In the genomic region with DNA sequence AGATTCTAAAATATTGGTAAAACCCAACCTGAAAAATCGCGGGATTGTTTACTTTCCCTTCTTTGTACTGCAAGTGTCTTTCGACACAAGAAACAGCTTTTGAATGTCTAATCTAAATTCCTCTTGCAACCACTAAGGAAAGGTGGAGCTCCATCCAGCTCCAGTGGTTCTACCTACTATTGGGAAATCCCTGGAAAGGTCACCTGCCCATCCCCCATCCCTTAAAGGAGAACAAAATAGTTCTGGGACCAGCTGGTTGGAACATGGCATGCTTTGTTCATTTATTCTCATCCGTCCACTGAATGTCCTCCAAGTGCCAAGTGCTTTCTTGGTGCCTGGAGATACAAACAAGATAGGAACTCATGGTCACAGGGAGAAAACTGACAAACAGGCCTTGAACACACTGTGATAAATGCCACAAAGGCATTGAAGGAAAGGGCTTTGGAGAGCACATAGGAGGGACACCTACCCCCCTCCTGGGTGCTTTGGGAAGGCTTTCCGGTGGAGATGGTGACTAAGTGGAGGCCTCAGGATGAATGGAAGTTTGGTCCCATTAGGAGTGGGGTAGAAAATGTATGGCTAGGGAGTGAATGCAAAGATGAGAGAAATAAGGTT, we compare ENCODE assay signal across 1 cellular context.
TF ChIP-seq lines count a peak whose summit lies in the region.

No MANE protein-coding gene starts in this region.

TF ChIP-seq in HepG2, 621 proteins besides CTCF, POLR2A, EP300 and RAD21 (continues in another document):
- TF ChIP-seq NFE2L2 (IDR thresholded peaks at IDR 0.05; ENCODE audit: low read length): no peak
- 0 out of 2 replicates have a peak, but pooled peaks have one; percentile 3 for TF ChIP-seq YEATS4 (CRISPR knock-in tag; IDR thresholded peaks at IDR 0.05; ENCODE audit: borderline replicate concordance)
- TF ChIP-seq WIZ (CRISPR knock-in tag; IDR thresholded peaks at IDR 0.05): no peak
- no peak for TF ChIP-seq ZC3H13 (CRISPR knock-in tag; IDR thresholded peaks at IDR 0.05)
- no peak for TF ChIP-seq ZNF792 (CRISPR knock-in tag; IDR thresholded peaks at IDR 0.05)
- no peak for TF ChIP-seq ZNF382 (CRISPR knock-in tag; IDR thresholded peaks at IDR 0.05; ENCODE audit: borderline replicate concordance)
- TF ChIP-seq, protein P1, sequence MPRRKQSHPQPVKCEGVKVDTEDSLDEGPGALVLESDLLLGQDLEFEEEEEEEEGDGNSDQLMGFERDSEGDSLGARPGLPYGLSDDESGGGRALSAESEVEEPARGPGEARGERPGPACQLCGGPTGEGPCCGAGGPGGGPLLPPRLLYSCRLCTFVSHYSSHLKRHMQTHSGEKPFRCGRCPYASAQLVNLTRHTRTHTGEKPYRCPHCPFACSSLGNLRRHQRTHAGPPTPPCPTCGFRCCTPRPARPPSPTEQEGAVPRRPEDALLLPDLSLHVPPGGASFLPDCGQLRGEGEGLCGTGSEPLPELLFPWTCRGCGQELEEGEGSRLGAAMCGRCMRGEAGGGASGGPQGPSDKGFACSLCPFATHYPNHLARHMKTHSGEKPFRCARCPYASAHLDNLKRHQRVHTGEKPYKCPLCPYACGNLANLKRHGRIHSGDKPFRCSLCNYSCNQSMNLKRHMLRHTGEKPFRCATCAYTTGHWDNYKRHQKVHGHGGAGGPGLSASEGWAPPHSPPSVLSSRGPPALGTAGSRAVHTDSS (CRISPR knock-in tag; conservative IDR thresholded peaks at IDR 0.05): no peak
- TF ChIP-seq PHF21A (CRISPR knock-in tag; IDR thresholded peaks at IDR 0.05): no peak
- no peak for TF ChIP-seq ZNF44 (CRISPR knock-in tag; IDR thresholded peaks at IDR 0.05)
- no peak for TF ChIP-seq GTF2F1 (IDR thresholded peaks at IDR 0.05; ENCODE audit: low read length)
- no peak for TF ChIP-seq TMF1 (CRISPR knock-in tag; IDR thresholded peaks at IDR 0.05; ENCODE audit: low read depth)
- TF ChIP-seq SRSF9 (IDR thresholded peaks at IDR 0.05; ENCODE audit: borderline replicate concordance, insufficient read depth, low read depth, low read length, poor library complexity, severe bottlenecking): no peak
- TF ChIP-seq, protein P2, sequence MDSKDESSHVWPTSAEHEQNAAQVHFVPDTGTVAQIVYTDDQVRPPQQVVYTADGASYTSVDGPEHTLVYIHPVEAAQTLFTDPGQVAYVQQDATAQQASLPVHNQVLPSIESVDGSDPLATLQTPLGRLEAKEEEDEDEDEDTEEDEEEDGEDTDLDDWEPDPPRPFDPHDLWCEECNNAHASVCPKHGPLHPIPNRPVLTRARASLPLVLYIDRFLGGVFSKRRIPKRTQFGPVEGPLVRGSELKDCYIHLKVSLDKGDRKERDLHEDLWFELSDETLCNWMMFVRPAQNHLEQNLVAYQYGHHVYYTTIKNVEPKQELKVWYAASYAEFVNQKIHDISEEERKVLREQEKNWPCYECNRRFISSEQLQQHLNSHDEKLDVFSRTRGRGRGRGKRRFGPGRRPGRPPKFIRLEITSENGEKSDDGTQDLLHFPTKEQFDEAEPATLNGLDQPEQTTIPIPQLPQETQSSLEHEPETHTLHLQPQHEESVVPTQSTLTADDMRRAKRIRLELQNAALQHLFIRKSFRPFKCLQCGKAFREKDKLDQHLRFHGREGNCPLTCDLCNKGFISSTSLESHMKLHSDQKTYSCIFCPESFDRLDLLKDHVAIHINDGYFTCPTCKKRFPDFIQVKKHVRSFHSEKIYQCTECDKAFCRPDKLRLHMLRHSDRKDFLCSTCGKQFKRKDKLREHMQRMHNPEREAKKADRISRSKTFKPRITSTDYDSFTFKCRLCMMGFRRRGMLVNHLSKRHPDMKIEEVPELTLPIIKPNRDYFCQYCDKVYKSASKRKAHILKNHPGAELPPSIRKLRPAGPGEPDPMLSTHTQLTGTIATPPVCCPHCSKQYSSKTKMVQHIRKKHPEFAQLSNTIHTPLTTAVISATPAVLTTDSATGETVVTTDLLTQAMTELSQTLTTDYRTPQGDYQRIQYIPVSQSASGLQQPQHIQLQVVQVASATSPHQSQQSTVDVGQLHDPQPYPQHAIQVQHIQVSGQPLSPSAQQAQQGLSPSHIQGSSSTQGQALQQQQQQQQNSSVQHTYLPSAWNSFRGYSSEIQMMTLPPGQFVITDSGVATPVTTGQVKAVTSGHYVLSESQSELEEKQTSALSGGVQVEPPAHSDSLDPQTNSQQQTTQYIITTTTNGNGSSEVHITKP (CRISPR knock-in tag; IDR thresholded peaks at IDR 0.05; ENCODE audit: low read depth): 0 out of 2 replicates have a peak, but pooled peaks have one; percentile 23
- TF ChIP-seq TEAD3 (CRISPR knock-in tag; optimal IDR thresholded peaks at IDR 0.05; ENCODE audit: borderline replicate concordance): peak; percentile 53
- TF ChIP-seq RXRB (CRISPR knock-in tag; IDR thresholded peaks at IDR 0.05; ENCODE audit: borderline replicate concordance): no peak
- no peak for TF ChIP-seq ZNF781 (CRISPR knock-in tag; IDR thresholded peaks at IDR 0.05; ENCODE audit: borderline replicate concordance, not compliant biosample characterization)
- TF ChIP-seq, protein P3, sequence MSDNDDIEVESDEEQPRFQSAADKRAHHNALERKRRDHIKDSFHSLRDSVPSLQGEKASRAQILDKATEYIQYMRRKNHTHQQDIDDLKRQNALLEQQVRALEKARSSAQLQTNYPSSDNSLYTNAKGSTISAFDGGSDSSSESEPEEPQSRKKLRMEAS (IDR thresholded peaks at IDR 0.05): peak; percentile 32; the same call in 1 of the 2 replicates
- no peak for TF ChIP-seq NRL (CRISPR knock-in tag; IDR thresholded peaks at IDR 0.05; ENCODE audit: borderline replicate concordance)
- TF ChIP-seq SSRP1 (CRISPR knock-in tag; IDR thresholded peaks at IDR 0.05): no peak
- no peak for TF ChIP-seq KDM5B (CRISPR knock-in tag; IDR thresholded peaks at IDR 0.05; ENCODE audit: borderline replicate concordance)
- TF ChIP-seq ZNF350 (CRISPR knock-in tag; IDR thresholded peaks at IDR 0.05; ENCODE audit: borderline replicate concordance, low read depth): 0 out of 2 replicates have a peak, but pooled peaks have one; percentile 34
- TF ChIP-seq, protein P4, sequence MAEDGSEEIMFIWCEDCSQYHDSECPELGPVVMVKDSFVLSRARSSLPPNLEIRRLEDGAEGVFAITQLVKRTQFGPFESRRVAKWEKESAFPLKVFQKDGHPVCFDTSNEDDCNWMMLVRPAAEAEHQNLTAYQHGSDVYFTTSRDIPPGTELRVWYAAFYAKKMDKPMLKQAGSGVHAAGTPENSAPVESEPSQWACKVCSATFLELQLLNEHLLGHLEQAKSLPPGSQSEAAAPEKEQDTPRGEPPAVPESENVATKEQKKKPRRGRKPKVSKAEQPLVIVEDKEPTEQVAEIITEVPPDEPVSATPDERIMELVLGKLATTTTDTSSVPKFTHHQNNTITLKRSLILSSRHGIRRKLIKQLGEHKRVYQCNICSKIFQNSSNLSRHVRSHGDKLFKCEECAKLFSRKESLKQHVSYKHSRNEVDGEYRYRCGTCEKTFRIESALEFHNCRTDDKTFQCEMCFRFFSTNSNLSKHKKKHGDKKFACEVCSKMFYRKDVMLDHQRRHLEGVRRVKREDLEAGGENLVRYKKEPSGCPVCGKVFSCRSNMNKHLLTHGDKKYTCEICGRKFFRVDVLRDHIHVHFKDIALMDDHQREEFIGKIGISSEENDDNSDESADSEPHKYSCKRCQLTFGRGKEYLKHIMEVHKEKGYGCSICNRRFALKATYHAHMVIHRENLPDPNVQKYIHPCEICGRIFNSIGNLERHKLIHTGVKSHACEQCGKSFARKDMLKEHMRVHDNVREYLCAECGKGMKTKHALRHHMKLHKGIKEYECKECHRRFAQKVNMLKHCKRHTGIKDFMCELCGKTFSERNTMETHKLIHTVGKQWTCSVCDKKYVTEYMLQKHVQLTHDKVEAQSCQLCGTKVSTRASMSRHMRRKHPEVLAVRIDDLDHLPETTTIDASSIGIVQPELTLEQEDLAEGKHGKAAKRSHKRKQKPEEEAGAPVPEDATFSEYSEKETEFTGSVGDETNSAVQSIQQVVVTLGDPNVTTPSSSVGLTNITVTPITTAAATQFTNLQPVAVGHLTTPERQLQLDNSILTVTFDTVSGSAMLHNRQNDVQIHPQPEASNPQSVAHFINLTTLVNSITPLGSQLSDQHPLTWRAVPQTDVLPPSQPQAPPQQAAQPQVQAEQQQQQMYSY (CRISPR knock-in tag; IDR thresholded peaks at IDR 0.05): peak; percentile 82
- peak in 1 of 2 experiments; percentile 54; a peak in 2 of 4 replicates for TF ChIP-seq NR2F1 (CRISPR knock-in tag; IDR thresholded peaks at IDR 0.05)
- no peak for TF ChIP-seq KDM4B (CRISPR knock-in tag; IDR thresholded peaks at IDR 0.05)
- TF ChIP-seq ZNF7 (CRISPR knock-in tag; IDR thresholded peaks at IDR 0.05): no peak
- peak; percentile 45; the same call in 1 of the 2 replicates for TF ChIP-seq HMG20A (CRISPR knock-in tag; IDR thresholded peaks at IDR 0.05; ENCODE audit: borderline replicate concordance)
- TF ChIP-seq JDP2 (CRISPR knock-in tag; IDR thresholded peaks at IDR 0.05; ENCODE audit: borderline replicate concordance): no peak
- no peak for TF ChIP-seq IRX3 (CRISPR knock-in tag; IDR thresholded peaks at IDR 0.05; ENCODE audit: borderline replicate concordance, low read depth)
- TF ChIP-seq, protein P5, sequence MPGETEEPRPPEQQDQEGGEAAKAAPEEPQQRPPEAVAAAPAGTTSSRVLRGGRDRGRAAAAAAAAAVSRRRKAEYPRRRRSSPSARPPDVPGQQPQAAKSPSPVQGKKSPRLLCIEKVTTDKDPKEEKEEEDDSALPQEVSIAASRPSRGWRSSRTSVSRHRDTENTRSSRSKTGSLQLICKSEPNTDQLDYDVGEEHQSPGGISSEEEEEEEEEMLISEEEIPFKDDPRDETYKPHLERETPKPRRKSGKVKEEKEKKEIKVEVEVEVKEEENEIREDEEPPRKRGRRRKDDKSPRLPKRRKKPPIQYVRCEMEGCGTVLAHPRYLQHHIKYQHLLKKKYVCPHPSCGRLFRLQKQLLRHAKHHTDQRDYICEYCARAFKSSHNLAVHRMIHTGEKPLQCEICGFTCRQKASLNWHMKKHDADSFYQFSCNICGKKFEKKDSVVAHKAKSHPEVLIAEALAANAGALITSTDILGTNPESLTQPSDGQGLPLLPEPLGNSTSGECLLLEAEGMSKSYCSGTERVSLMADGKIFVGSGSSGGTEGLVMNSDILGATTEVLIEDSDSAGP (CRISPR knock-in tag; IDR thresholded peaks at IDR 0.05; ENCODE audit: borderline replicate concordance): peak; percentile 86; the same call in 1 of the 2 replicates
- no peak for TF ChIP-seq ZNF773 (CRISPR knock-in tag; IDR thresholded peaks at IDR 0.05; ENCODE audit: borderline replicate concordance)
- TF ChIP-seq, protein P6, sequence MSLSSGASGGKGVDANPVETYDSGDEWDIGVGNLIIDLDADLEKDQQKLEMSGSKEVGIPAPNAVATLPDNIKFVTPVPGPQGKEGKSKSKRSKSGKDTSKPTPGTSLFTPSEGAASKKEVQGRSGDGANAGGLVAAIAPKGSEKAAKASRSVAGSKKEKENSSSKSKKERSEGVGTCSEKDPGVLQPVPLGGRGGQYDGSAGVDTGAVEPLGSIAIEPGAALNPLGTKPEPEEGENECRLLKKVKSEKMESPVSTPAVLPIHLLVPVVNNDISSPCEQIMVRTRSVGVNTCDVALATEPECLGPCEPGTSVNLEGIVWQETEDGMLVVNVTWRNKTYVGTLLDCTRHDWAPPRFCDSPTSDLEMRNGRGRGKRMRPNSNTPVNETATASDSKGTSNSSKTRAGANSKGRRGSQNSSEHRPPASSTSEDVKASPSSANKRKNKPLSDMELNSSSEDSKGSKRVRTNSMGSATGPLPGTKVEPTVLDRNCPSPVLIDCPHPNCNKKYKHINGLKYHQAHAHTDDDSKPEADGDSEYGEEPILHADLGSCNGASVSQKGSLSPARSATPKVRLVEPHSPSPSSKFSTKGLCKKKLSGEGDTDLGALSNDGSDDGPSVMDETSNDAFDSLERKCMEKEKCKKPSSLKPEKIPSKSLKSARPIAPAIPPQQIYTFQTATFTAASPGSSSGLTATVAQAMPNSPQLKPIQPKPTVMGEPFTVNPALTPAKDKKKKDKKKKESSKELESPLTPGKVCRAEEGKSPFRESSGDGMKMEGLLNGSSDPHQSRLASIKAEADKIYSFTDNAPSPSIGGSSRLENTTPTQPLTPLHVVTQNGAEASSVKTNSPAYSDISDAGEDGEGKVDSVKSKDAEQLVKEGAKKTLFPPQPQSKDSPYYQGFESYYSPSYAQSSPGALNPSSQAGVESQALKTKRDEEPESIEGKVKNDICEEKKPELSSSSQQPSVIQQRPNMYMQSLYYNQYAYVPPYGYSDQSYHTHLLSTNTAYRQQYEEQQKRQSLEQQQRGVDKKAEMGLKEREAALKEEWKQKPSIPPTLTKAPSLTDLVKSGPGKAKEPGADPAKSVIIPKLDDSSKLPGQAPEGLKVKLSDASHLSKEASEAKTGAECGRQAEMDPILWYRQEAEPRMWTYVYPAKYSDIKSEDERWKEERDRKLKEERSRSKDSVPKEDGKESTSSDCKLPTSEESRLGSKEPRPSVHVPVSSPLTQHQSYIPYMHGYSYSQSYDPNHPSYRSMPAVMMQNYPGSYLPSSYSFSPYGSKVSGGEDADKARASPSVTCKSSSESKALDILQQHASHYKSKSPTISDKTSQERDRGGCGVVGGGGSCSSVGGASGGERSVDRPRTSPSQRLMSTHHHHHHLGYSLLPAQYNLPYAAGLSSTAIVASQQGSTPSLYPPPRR (CRISPR knock-in tag; IDR thresholded peaks at IDR 0.05; ENCODE audit: borderline replicate concordance): no peak
- TF ChIP-seq, protein P7, sequence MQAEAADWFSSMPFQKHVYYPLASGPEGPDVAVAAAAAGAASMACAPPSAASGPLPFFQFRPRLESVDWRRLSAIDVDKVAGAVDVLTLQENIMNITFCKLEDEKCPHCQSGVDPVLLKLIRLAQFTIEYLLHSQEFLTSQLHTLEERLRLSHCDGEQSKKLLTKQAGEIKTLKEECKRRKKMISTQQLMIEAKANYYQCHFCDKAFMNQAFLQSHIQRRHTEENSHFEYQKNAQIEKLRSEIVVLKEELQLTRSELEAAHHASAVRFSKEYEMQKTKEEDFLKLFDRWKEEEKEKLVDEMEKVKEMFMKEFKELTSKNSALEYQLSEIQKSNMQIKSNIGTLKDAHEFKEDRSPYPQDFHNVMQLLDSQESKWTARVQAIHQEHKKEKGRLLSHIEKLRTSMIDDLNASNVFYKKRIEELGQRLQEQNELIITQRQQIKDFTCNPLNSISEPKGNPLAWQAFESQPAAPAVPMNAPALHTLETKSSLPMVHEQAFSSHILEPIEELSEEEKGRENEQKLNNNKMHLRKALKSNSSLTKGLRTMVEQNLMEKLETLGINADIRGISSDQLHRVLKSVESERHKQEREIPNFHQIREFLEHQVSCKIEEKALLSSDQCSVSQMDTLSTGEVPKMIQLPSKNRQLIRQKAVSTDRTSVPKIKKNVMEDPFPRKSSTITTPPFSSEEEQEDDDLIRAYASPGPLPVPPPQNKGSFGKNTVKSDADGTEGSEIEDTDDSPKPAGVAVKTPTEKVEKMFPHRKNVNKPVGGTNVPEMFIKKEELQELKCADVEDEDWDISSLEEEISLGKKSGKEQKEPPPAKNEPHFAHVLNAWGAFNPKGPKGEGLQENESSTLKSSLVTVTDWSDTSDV (CRISPR knock-in tag; IDR thresholded peaks at IDR 0.05): no peak
- 0 out of 2 replicates have a peak, but pooled peaks have one; percentile 38 for TF ChIP-seq ETV6 (CRISPR knock-in tag; conservative IDR thresholded peaks at IDR 0.05)
- no peak for TF ChIP-seq JUND (CRISPR knock-in tag; IDR thresholded peaks at IDR 0.05)
- TF ChIP-seq ZNF720 (CRISPR knock-in tag; IDR thresholded peaks at IDR 0.05): no peak
- no peak for TF ChIP-seq ZNF552 (CRISPR knock-in tag; IDR thresholded peaks at IDR 0.05; ENCODE audit: borderline replicate concordance)
